ENCODE assay signal across 8 cellular contexts in genomic region chr17:17921192-17922082, GRCh38. TPM values are rescaled to one million over a fixed set of nuclear protein-coding genes. Genes with fewer than 3 reads are reported as not detected.
DNase-seq lines count a peak whose midpoint lies in the region; ATAC-seq and TF ChIP-seq lines count a peak whose summit lies in the region.

No MANE protein-coding gene starts in this region.

- peaks cover 55% of the 10 kb centered on the region for H3K4me1 Mint-ChIP-seq in chondrocyte (ENCODE audit: low read depth)
- peaks cover 13% of the 10 kb centered on the region for H3K4me1 Mint-ChIP-seq in CD8-positive, alpha-beta T cell (ENCODE audit: low read depth)

- DNase-seq in A673 (ENCODE audit: low spot score) (peak; percentile 89), IMR-90 (peak; percentile 90), chondrocyte (ENCODE audit: low spot score) (no peak), thyroid gland (no peak)
- DNase-seq in effector CD8-positive, alpha-beta T cell (lab: John Stamatoyannopoulos, UW), result no peak
- DNase-seq in CD8-positive, alpha-beta T cell, result no peak

- peak overlapping the region; percentile 89 for H4K8ac ChIP-seq in IMR-90 (ENCODE audit: low read depth in 2 of 2, low read length in 2 of 2)

- H2BK20ac ChIP-seq in IMR-90 (ENCODE audit: low read depth, low read length), result peak overlapping the region; percentile 91

- H3K56ac ChIP-seq in IMR-90 (ENCODE audit: extremely low read depth, insufficient read depth, low read length), result peak overlapping the region; percentile 88

- BruUV-seq in A673 (replicated peaks; lab: Mats Ljungman, UMichigan), result no TSS peak
- BruUV-seq in IMR-90 (replicated peaks; lab: Mats Ljungman, UMichigan), result no TSS peak

- in situ Hi-C loops in IMR-90 (cut with MboI; ENCODE audit: low sequenced_read_pairs), result no loop called here

- H3K27me3 ChIP-seq in A673 (replicated peaks; ENCODE audit: insufficient read depth, low read depth, low read length, poor library complexity), result no peaks in the 10 kb centered on the region
- H3K27me3 ChIP-seq in IMR-90 (ENCODE audit: control insufficient read depth, insufficient read depth, low read length), result no peaks in the 10 kb centered on the region
- no peaks in the 10 kb centered on the region for H3K27me3 ChIP-seq in layer of hippocampus (ENCODE audit: control insufficient read depth, insufficient read depth, low read length)
- H3K27me3 ChIP-seq in thyroid gland, result no peaks in the 10 kb centered on the region
- H3K27me3 ChIP-seq in CD8-positive, alpha-beta T cell (ENCODE audit: insufficient read depth, low read length), result no peaks in the 10 kb centered on the region

- H3K36me3 ChIP-seq in A673 (ENCODE audit: insufficient read depth, low read length, poor library complexity, severe bottlenecking) (no peaks in the 10 kb centered on the region), IMR-90 (ENCODE audit: control insufficient read depth, insufficient read depth, low read length) (no peaks in the 10 kb centered on the region), thyroid gland (no peaks in the 10 kb centered on the region)
- H3K36me3 ChIP-seq in CD8-positive, alpha-beta T cell (ENCODE audit: insufficient read depth, low read length), result no peaks in the 10 kb centered on the region

- H2BK120ac ChIP-seq in IMR-90 (ENCODE audit: low read depth, low read length), result peak overlapping the region; percentile 98

- peak overlapping the region; percentile 91 for H3K27ac Mint-ChIP-seq in chondrocyte (ENCODE audit: unreplicated experiment)
- H3K27ac Mint-ChIP-seq in CD8-positive, alpha-beta T cell, result no peak overlapping the region

- peak overlapping the region; percentile 98 for H2BK15ac ChIP-seq in IMR-90 (ENCODE audit: low read depth, low read length)

- WGBS in IMR-90 (ENCODE audit: extremely low coverage in 2 of 2, insufficient read length in 1 of 2), 2 experiments, result 0% methylated on average over 3 of the region's 10 CpGs; no CpG with 5 or more reads in 1 of the 2 experiments
- 44 to 52% methylated on average over 10 of the region's 10 CpGs for WGBS in thyroid gland, 2 donors

- POLR2A ChIA-PET in A673 (lab: Charles Lee; ENCODE audit: low non-redundant PET) (no interaction called here), IMR-90 (lab: Charles Lee; ENCODE audit: unreplicated experiment) (interaction anchor here (0.5 to 0.6 kb wide), 2 partner anchors 51 to 189 kb away, joined by 4 read pairs; partner anchors contain the start of genes DRC3 and TOM1L2)
- POLR2A ChIA-PET in CD8-positive, alpha-beta T cell (lab: Charles Lee), result no interaction called here

- TF ChIP-seq CTCF in A673 (conservative IDR thresholded peaks at IDR 0.05; ENCODE audit: low read depth, low read length) (no peak), IMR-90 (conservative IDR thresholded peaks at IDR 0.05; ENCODE audit: low read depth, low read length) (no peak), chondrocyte (IDR thresholded peaks at IDR 0.05) (no peak), thyroid gland (IDR thresholded peaks at IDR 0.05) (no peak)
- TF ChIP-seq CTCF in CD8-positive, alpha-beta T cell (IDR thresholded peaks at IDR 0.05), result no peak

- intact Hi-C loops in A673 (cut with micrococcal nuclease; ENCODE audit: unreplicated experiment) (no loop called here), IMR-90 (cut with micrococcal nuclease) (loop anchor here (2.0 to 5.0 kb wide), 2 partner anchors 13 to 51 kb away; partner anchors contain the start of genes DRC3 and TOM1L2), thyroid gland (cut with DNase I) (loop anchor here (10.0 kb wide), 1 partner anchor 217 kb away; no protein-coding TSS in a partner anchor)
- intact Hi-C loops in CD8-positive, alpha-beta T cell (cut with DNase I, micrococcal nuclease), result no loop called here

- CTCF ChIA-PET in A673 (lab: Charles Lee), result interaction anchor here (0.6 to 1.3 kb wide), 2 partner anchors 14 to 112 kb away, joined by 3 to 4 read pairs; no protein-coding TSS in a partner anchor
- CTCF ChIA-PET in IMR-90 (lab: Yijun Ruan, JAX), result interaction anchor here (0.6 to 1.2 kb wide), 6 partner anchors 15 to 85 kb away, joined by 3 to 5 read pairs (median 3); no protein-coding TSS in a partner anchor
- CTCF ChIA-PET in CD8-positive, alpha-beta T cell (lab: Charles Lee), result interaction anchor here (1.3 to 1.8 kb wide), 2 partner anchors 31 to 61 kb away, joined by 3 to 4 read pairs; no protein-coding TSS in a partner anchor

- peak overlapping the region; percentile 10 for H3K4me3 Mint-ChIP-seq in chondrocyte (ENCODE audit: unreplicated experiment)
- H3K4me3 Mint-ChIP-seq in CD8-positive, alpha-beta T cell, result no peak overlapping the region

- no peaks in the 10 kb centered on the region for H3K9me3 Mint-ChIP-seq in chondrocyte (ENCODE audit: low read depth)
- H3K9me3 Mint-ChIP-seq in CD8-positive, alpha-beta T cell, result no peaks in the 10 kb centered on the region

- H3K4me3 ChIP-seq in A673 (ENCODE audit: low read depth, low read length, poor library complexity, severe bottlenecking) (no peak overlapping the region), IMR-90 (ENCODE audit: insufficient read depth, low read depth, low read length) (no peak overlapping the region), thyroid gland (replicated peaks in 1 of 3) (no peak overlapping the region)
- no peak overlapping the region for H3K4me3 ChIP-seq in CD8-positive, alpha-beta T cell (ENCODE audit: low read depth, low read length)

- H4K91ac ChIP-seq in IMR-90 (ENCODE audit: insufficient read depth, low read depth, low read length), result peak overlapping the region; percentile 97

- peak; percentile 89 for ATAC-seq in IMR-90 (ENCODE audit: low read depth)
- no peak for ATAC-seq in HG03571 (IDR thresholded peaks at IDR 0.05; ENCODE audit: unreplicated experiment)
- no peak for ATAC-seq in CD8-positive, alpha-beta T cell

- H2BK5ac ChIP-seq in IMR-90 (ENCODE audit: low read depth, low read length, poor library complexity, severe bottlenecking), result peak overlapping the region; percentile 89

- H3K36me3 Mint-ChIP-seq in chondrocyte (ENCODE audit: low read depth), result no peaks in the 10 kb centered on the region
- peaks cover 2% of the 10 kb centered on the region for H3K36me3 Mint-ChIP-seq in CD8-positive, alpha-beta T cell

- TF ChIP-seq RAD21 in IMR-90 (IDR thresholded peaks at IDR 0.05; ENCODE audit: low read length), result peak; percentile 15; the same call in 1 of the 2 replicates

- H3K4ac ChIP-seq in IMR-90 (ENCODE audit: low read depth, low read length), result peak overlapping the region; percentile 98

- peak overlapping the region; percentile 70 for H2AFZ ChIP-seq in IMR-90 (replicated peaks; ENCODE audit: low read length, poor library complexity)

- H3K27me3 Mint-ChIP-seq in chondrocyte (ENCODE audit: low read depth), result no peaks in the 10 kb centered on the region
- H3K27me3 Mint-ChIP-seq in CD8-positive, alpha-beta T cell (ENCODE audit: low read depth), result no peaks in the 10 kb centered on the region

- H3K79me1 ChIP-seq in IMR-90 (ENCODE audit: low read depth in 1 of 2, low read length in 2 of 2), result peaks cover 38 to 64% of the 10 kb centered on the region in 2 experiments

- peak overlapping the region; percentile 93 for H2AK5ac ChIP-seq in IMR-90 (ENCODE audit: low read depth, low read length)

- H3K18ac ChIP-seq in IMR-90 (ENCODE audit: low read depth, low read length), result peak overlapping the region; percentile 95

- peak overlapping the region; percentile 98 for H4K5ac ChIP-seq in IMR-90 (ENCODE audit: low read depth, low read length)

- peaks cover 22% of the 10 kb centered on the region for H3K9me1 ChIP-seq in IMR-90 (ENCODE audit: insufficient read depth, low read length)

- peak overlapping the region; percentile 86 for H2AK9ac ChIP-seq in IMR-90 (replicated peaks; ENCODE audit: low read depth, low read length, poor library complexity)

- peak overlapping the region; percentile 74 for H3K27ac ChIP-seq in A673 (ENCODE audit: low read depth, low read length, poor library complexity, severe bottlenecking)
- H3K27ac ChIP-seq in IMR-90 (ENCODE audit: insufficient read depth, low read length), result peak overlapping the region; percentile 88
- peak overlapping the region; percentile 94 for H3K27ac ChIP-seq in layer of hippocampus (ENCODE audit: low read depth, low read length)
- H3K27ac ChIP-seq in thyroid gland, result peak overlapping the region; percentile 74 to 82 (median 75)
- H3K27ac ChIP-seq in CD8-positive, alpha-beta T cell (ENCODE audit: low read depth, low read length), result no peak overlapping the region

- H3K9me3 ChIP-seq in A673 (ENCODE audit: low read depth, low read length, poor library complexity, severe bottlenecking) (no peaks in the 10 kb centered on the region), IMR-90 (ENCODE audit: control insufficient read depth, insufficient read depth, low read length) (no peaks in the 10 kb centered on the region), thyroid gland (no peaks in the 10 kb centered on the region)
- no peaks in the 10 kb centered on the region for H3K9me3 ChIP-seq in CD8-positive, alpha-beta T cell (ENCODE audit: low read length)

- peak overlapping the region; percentile 68 for H3K9ac ChIP-seq in IMR-90 (ENCODE audit: low read depth, low read length)

- peak overlapping the region; percentile 92 for H3K23ac ChIP-seq in IMR-90 (ENCODE audit: low read depth, low read length)

- H3K4me1 ChIP-seq in A673 (ENCODE audit: insufficient read depth, low read length, poor library complexity, severe bottlenecking) (peaks cover 30% of the 10 kb centered on the region), IMR-90 (ENCODE audit: control insufficient read depth, insufficient read depth, low read length) (peaks cover 27% of the 10 kb centered on the region), thyroid gland (peaks cover 59 to 77% of the 10 kb centered on the region in 2 donors)
- peaks cover 6% of the 10 kb centered on the region for H3K4me1 ChIP-seq in CD8-positive, alpha-beta T cell (ENCODE audit: insufficient read depth, low read length)

- H3K14ac ChIP-seq in IMR-90 (replicated peaks; ENCODE audit: low read depth, low read length), result peak overlapping the region; percentile 98

- H3K4me2 ChIP-seq in IMR-90 (ENCODE audit: low read depth, low read length), result peak overlapping the region; percentile 77

- no peak; the same call in 1 of the 2 replicates for TF ChIP-seq POLR2A in IMR-90 (IDR thresholded peaks at IDR 0.05; ENCODE audit: low read depth, low read length)
- TF ChIP-seq POLR2A in thyroid gland (IDR thresholded peaks at IDR 0.05), result no peak

- dilution Hi-C loops in IMR-90 (cut with HindIII; ENCODE audit: low sequenced_read_pairs, unreplicated experiment), result no loop called here

- H4K20me1 ChIP-seq in IMR-90 (ENCODE audit: insufficient read depth, low read length), result no peaks in the 10 kb centered on the region

RNA-seq across cellular contexts. Expression of gene TOM1L2, which starts 50.8 kb away (rescaled TPM):
- total RNA-seq in A673 (2021) (10.0 and 15.2 TPM in 2 replicates), IMR-90 (2012; rRNA removed) (23.3 and 34.4 TPM in 2 replicates), chondrocyte (55.0 to 60.2 TPM (median 56.1 TPM) in 3 replicates), thyroid gland (100 to 1,000 TPM; 138 to 881 (median 257) TPM)
- polyA plus RNA-seq in IMR-90 (2012; rRNA removed), result 51.7 and 54.3 TPM in 2 replicates
- polyA plus RNA-seq in IMR-90 (2012; cell fraction: cytosol; rRNA removed), result 33.4 and 54.4 TPM in 2 replicates
- 144 and 187 TPM in 2 replicates for polyA plus RNA-seq in IMR-90 (2012; cell fraction: nucleus; rRNA removed; ENCODE audit: low replicate concordance)
- 10 to 100 TPM; 15.4 to 20.9 TPM for total RNA-seq in CD8-positive, alpha-beta T cell

RNA-seq across cellular contexts. Expression of gene DRC3, which starts 51.2 kb away (rescaled TPM):
- total RNA-seq in A673 (2021) (1.0 and 2.0 TPM in 2 replicates), IMR-90 (2012; rRNA removed) (0.28 and 0.72 TPM in 2 replicates), chondrocyte (1.2 to 2.6 TPM (median 1.5 TPM) in 3 replicates), thyroid gland (10 to 100 TPM; 18.5 to 28.7 (median 23.4) TPM)
- 0.23 and 0.55 TPM in 2 replicates for polyA plus RNA-seq in IMR-90 (2012; rRNA removed)
- 0.12 and 0.30 TPM in 2 replicates for polyA plus RNA-seq in IMR-90 (2012; cell fraction: cytosol; rRNA removed)
- polyA plus RNA-seq in IMR-90 (2012; cell fraction: nucleus; rRNA removed; ENCODE audit: low replicate concordance), result 1.1 and 1.8 TPM in 2 replicates
- under 1 TPM; 0.61 to 0.90 TPM for total RNA-seq in CD8-positive, alpha-beta T cell

Comparison
In these comparisons a context has a peak if more than half of its experiments do, and no peak if none do; other contexts are left out.
1. DNase-seq: peak in A673 (single experiment) and IMR-90 (single experiment); none in chondrocyte (single experiment), thyroid gland (0 of 2), effector CD8-positive, alpha-beta T cell (single experiment) and CD8-positive, alpha-beta T cell (0 of 7).
2. intact Hi-C loops: an anchor here in IMR-90 (2.0 to 5.0 kb wide) and thyroid gland (10.0 kb wide); none called in A673 and CD8-positive, alpha-beta T cell.